Comparison of ENCODE assay signal across 8 cellular contexts in genomic region chr15:78872155-78872971, GRCh38. TPM values are rescaled to one million over a fixed set of nuclear protein-coding genes. Genes with fewer than 3 reads are reported as not detected.
DNase-seq lines count a peak whose midpoint lies in the region; ATAC-seq and TF ChIP-seq lines count a peak whose summit lies in the region.

TSS of gene MORF4L1 (plus strand) at chr15:78872890. CDS start at chr15:78873018, 128 bp downstream.

- no peaks in the 10 kb centered on the region for H3K27me3 Mint-ChIP-seq in MCF 10A (ENCODE audit: insufficient read depth, unreplicated experiment)

- H3K4me1 ChIP-seq in iPS-15b (ENCODE audit: control insufficient read depth, insufficient read depth, low read length), result peaks cover 7% of the 10 kb centered on the region

- H3K4me1 Mint-ChIP-seq in MCF 10A (ENCODE audit: insufficient read depth, unreplicated experiment), result peaks cover 15% of the 10 kb centered on the region

- H3K36me3 ChIP-seq in iPS-15b (ENCODE audit: control insufficient read depth, insufficient read depth, low read length), result peaks cover 4% of the 10 kb centered on the region

- H3K36me3 Mint-ChIP-seq in MCF 10A (ENCODE audit: insufficient read depth, unreplicated experiment), result peaks cover 18% of the 10 kb centered on the region

- H3K27me3 ChIP-seq in iPS-15b (ENCODE audit: control insufficient read depth, insufficient read depth, low read length), result no peaks in the 10 kb centered on the region

- DNase-seq in 8988T (peak; percentile 78), NCI-H2196 treated with DMSO at 0.1 percent for 48 hours (lab: John Stamatoyannopoulos, UW; ENCODE audit: unreplicated experiment) (peak; percentile 60), MCF 10A (ENCODE audit: unreplicated experiment) (peak; percentile 92), skeletal muscle cell (ENCODE audit: low read depth) (peak; percentile 87)

- peak; percentile 41 for ATAC-seq in GM18870 (IDR thresholded peaks at IDR 0.05; ENCODE audit: unreplicated experiment)
- peak; percentile 83 for ATAC-seq in HG03139 (IDR thresholded peaks at IDR 0.05; ENCODE audit: unreplicated experiment)

- intact Hi-C loops in MCF 10A (cut with micrococcal nuclease), result loop anchor here (5.0 kb wide), 1 partner anchor 115 kb away; no protein-coding TSS in a partner anchor

- no peak for TF ChIP-seq CTCF in VCaP (conservative IDR thresholded peaks at IDR 0.05)
- TF ChIP-seq CTCF in MCF 10A (IDR thresholded peaks at IDR 0.05; ENCODE audit: unreplicated experiment), result no peak

- no peaks in the 10 kb centered on the region for H3K9me3 ChIP-seq in iPS-15b (ENCODE audit: control insufficient read depth, insufficient read depth, low read length)

- H3K4me3 Mint-ChIP-seq in MCF 10A (ENCODE audit: unreplicated experiment), result peak within 1 kb of the TSS; percentile 98

- peak within 1 kb of the TSS; percentile 100 for H3K9ac ChIP-seq in iPS-15b (ENCODE audit: low read depth, low read length)

- CTCF ChIA-PET in MCF 10A (lab: Yijun Ruan, JAX), result interaction anchor here (1.0 to 1.1 kb wide), 2 partner anchors 12 to 13 kb away, joined by 3 to 5 read pairs; no protein-coding TSS in a partner anchor

- H3K27ac ChIP-seq in VCaP, result peak within 1 kb of the TSS; percentile 100

- H3K4me3 ChIP-seq in iPS-15b (ENCODE audit: low read depth, low read length) (peak within 1 kb of the TSS; percentile 100), skeletal muscle cell (ENCODE audit: low read depth, low read length) (peak within 1 kb of the TSS; percentile 82)

- POLR2A ChIA-PET in MCF 10A (lab: Yijun Ruan, JAX), result interaction anchor here (0.6 to 2.3 kb wide), 12 partner anchors 10 to 760 kb away, joined by 3 to 14 read pairs (median 6); partner anchors contain the start of genes ADAMTS7 and SKIC8

- no peaks in the 10 kb centered on the region for H3K9me3 Mint-ChIP-seq in MCF 10A (ENCODE audit: unreplicated experiment)

- peak within 1 kb of the TSS; percentile 100 for H3K27ac Mint-ChIP-seq in MCF 10A (ENCODE audit: low read depth, unreplicated experiment)

- BruUV-seq in MCF 10A (replicated peaks; lab: Mats Ljungman, UMichigan), result no TSS peak

RNA-seq across cellular contexts. Expression of gene MORF4L1, which starts in this region (rescaled TPM):
- total RNA-seq in MCF 10A (2022), result 264 and 279 TPM in 2 replicates

Comparison
In these comparisons a context has a peak if more than half of its experiments do, and no peak if none do; other contexts are left out.
1. Peak in every context shown above with its lines: DNase-seq, ATAC-seq, H3K4me3 ChIP-seq and H3K27ac ChIP-seq.